In genomic region chr22:49951001-49951677, GRCh38 we compare ENCODE assay signal across 1 cellular context.
TF ChIP-seq lines count a peak whose summit lies in the region.

No MANE protein-coding gene starts in this region.

TF ChIP-seq in HepG2, 621 proteins besides CTCF, POLR2A, EP300 and RAD21 (continued from another document and continues in another):
- TF ChIP-seq ZNF407 (CRISPR knock-in tag; IDR thresholded peaks at IDR 0.05; ENCODE audit: not compliant biosample characterization), result no peak
- no peak for TF ChIP-seq PCBP1 (IDR thresholded peaks at IDR 0.05; ENCODE audit: borderline replicate concordance, low read depth, low read length)
- TF ChIP-seq ZNF646 (CRISPR knock-in tag; IDR thresholded peaks at IDR 0.05), result peak; percentile 42; the same call in 1 of the 2 replicates
- no peak for TF ChIP-seq ZNF775 (CRISPR knock-in tag; IDR thresholded peaks at IDR 0.05; ENCODE audit: borderline replicate concordance)
- TF ChIP-seq STAG1 (CRISPR knock-in tag; IDR thresholded peaks at IDR 0.05), result no peak
- no peak for TF ChIP-seq POLR2AphosphoS2 (IDR thresholded peaks at IDR 0.05; ENCODE audit: low read depth, low read length)
- TF ChIP-seq AHR (CRISPR knock-in tag; IDR thresholded peaks at IDR 0.05), result no peak
- no peak for TF ChIP-seq SOX6 (IDR thresholded peaks at IDR 0.05)
- no peak for TF ChIP-seq SOX6 (CRISPR knock-in tag; IDR thresholded peaks at IDR 0.05)
- no peak for TF ChIP-seq HMG20B (CRISPR knock-in tag; conservative IDR thresholded peaks at IDR 0.05)
- TF ChIP-seq NFYC (CRISPR knock-in tag; IDR thresholded peaks at IDR 0.05), result no peak
- no peak for TF ChIP-seq MEIS2 (CRISPR knock-in tag; IDR thresholded peaks at IDR 0.05)
- TF ChIP-seq ZNF30 (CRISPR knock-in tag; IDR thresholded peaks at IDR 0.05), result no peak
- no peak for TF ChIP-seq ZNF75D (CRISPR knock-in tag; IDR thresholded peaks at IDR 0.05; ENCODE audit: borderline replicate concordance)
- no peak for TF ChIP-seq ZNF710 (CRISPR knock-in tag; IDR thresholded peaks at IDR 0.05; ENCODE audit: borderline replicate concordance)
- TF ChIP-seq TP53 (CRISPR knock-in tag; conservative IDR thresholded peaks at IDR 0.05), result no peak
- TF ChIP-seq ZNF460 (CRISPR knock-in tag; IDR thresholded peaks at IDR 0.05; ENCODE audit: borderline replicate concordance), result no peak
- TF ChIP-seq ZBTB10 (CRISPR knock-in tag; IDR thresholded peaks at IDR 0.05; ENCODE audit: borderline replicate concordance), result no peak
- no peak for TF ChIP-seq ZNF510 (CRISPR knock-in tag; IDR thresholded peaks at IDR 0.05; ENCODE audit: low read depth)
- no peak for TF ChIP-seq ZNF597 (CRISPR knock-in tag; IDR thresholded peaks at IDR 0.05)
- no peak for TF ChIP-seq RFXAP (CRISPR knock-in tag; IDR thresholded peaks at IDR 0.05; ENCODE audit: borderline replicate concordance)
- no peak for TF ChIP-seq ZKSCAN1 (IDR thresholded peaks at IDR 0.05; ENCODE audit: low read length)
- no peak for TF ChIP-seq ZMAT5 (CRISPR knock-in tag; IDR thresholded peaks at IDR 0.05; ENCODE audit: borderline replicate concordance, low read depth)
- no peak for TF ChIP-seq ZNF142 (CRISPR knock-in tag; IDR thresholded peaks at IDR 0.05)
- peak; percentile 33; the same call in 1 of the 2 replicates for TF ChIP-seq ZNF468 (CRISPR knock-in tag; IDR thresholded peaks at IDR 0.05)
- TF ChIP-seq ZNF264 (CRISPR knock-in tag; IDR thresholded peaks at IDR 0.05), result no peak
